16 cellular contexts compared by ENCODE assay signal in genomic region chr2:3186766-3187165, GRCh38.
DNase-seq lines count a peak whose midpoint lies in the region; ATAC-seq, FAIRE-seq and TF ChIP-seq lines count a peak whose summit lies in the region.
"Had no signal": no experiment of that assay in that cellular context is flagged by ENCODE, and none has a peak within 500 bp of the region (broad histone marks: within the 10 kb centered on the region; RNA-seq: fewer than 3 reads in every experiment).

No MANE protein-coding gene starts in this region.

- H3K9ac ChIP-seq in astrocyte (ENCODE audit: low read length) = no peak overlapping the region
- H3K9ac ChIP-seq: SK-N-SH had no signal

- no peaks in the 10 kb centered on the region for H3K4me1 Mint-ChIP-seq in astrocyte (ENCODE audit: low read depth, unreplicated experiment)
- no peaks in the 10 kb centered on the region for H3K4me1 Mint-ChIP-seq in activated CD8-positive, alpha-beta memory T cell treated with anti-CD3 and anti-CD28 coated beads, Interleukin-2, amount 10 ng/mL, durations not matched to agents 7 days and 5 days
- H3K4me1 Mint-ChIP-seq: CD14-positive monocyte had no signal

- H3K9me3 ChIP-seq in HEK293 (ENCODE audit: control insufficient read depth, insufficient read depth, low read depth, low read length) (no peaks in the 10 kb centered on the region), astrocyte (ENCODE audit: insufficient read depth, low read depth, low read length) (no peaks in the 10 kb centered on the region), spleen (no peaks in the 10 kb centered on the region), PC-9 (ENCODE audit: insufficient read depth, low read depth) (no peaks in the 10 kb centered on the region)
- H3K9me3 ChIP-seq: SK-N-SH had no signal

- no peak for ATAC-seq in activated CD4-positive, CD25-positive, alpha-beta regulatory T cell treated with anti-CD3 and anti-CD28 coated beads, Interleukin-2, amount 50 U/mL, for 24 hours
- ATAC-seq in activated CD8-positive, alpha-beta memory T cell treated with anti-CD3 and anti-CD28 coated beads, Interleukin-2, amount 10 ng/mL, durations not matched to agents 7 days and 5 days = no peak

- intact Hi-C loops in spleen (cut with DNase I; ENCODE audit: low total_unique reads) (no loop called here), PC-9 (cut with micrococcal nuclease; ENCODE audit: unreplicated experiment) (no loop called here)

- peak overlapping the region; percentile 12 for H3K27ac Mint-ChIP-seq in astrocyte (ENCODE audit: unreplicated experiment)
- H3K27ac Mint-ChIP-seq in activated CD8-positive, alpha-beta memory T cell treated with anti-CD3 and anti-CD28 coated beads, Interleukin-2, amount 10 ng/mL, durations not matched to agents 7 days and 5 days = no peak overlapping the region
- H3K27ac Mint-ChIP-seq: CD14-positive monocyte had no signal

- no peak overlapping the region for H2AFZ ChIP-seq in astrocyte (ENCODE audit: low read depth, low read length)
- no peak overlapping the region for H2AFZ ChIP-seq in PC-9

- CTCF ChIA-PET in HEK293 (lab: Yijun Ruan, JAX) = no interaction called here
- CTCF ChIA-PET in PC-9 (lab: Charles Lee) = no interaction called here
- CTCF ChIA-PET in activated CD8-positive, alpha-beta memory T cell treated with anti-CD3 and anti-CD28 coated beads, Interleukin-2, amount 10 ng/mL, durations not matched to agents 7 days and 5 days (lab: Charles Lee) = no interaction called here

- BruUV-seq in PC-9 (replicated peaks; lab: Mats Ljungman, UMichigan) = no TSS peak

- H3K27me3 ChIP-seq in astrocyte (ENCODE audit: insufficient read depth, low read length) (no peaks in the 10 kb centered on the region), spleen (replicated peaks in 1 of 7) (no peaks in the 10 kb centered on the region), PC-9 (ENCODE audit: insufficient read depth, low read depth) (no peaks in the 10 kb centered on the region)

- H3K27ac ChIP-seq in HEK293 (ENCODE audit: extremely low read depth, low read depth, low read length) = no peak overlapping the region
- no peak overlapping the region for H3K27ac ChIP-seq in astrocyte (ENCODE audit: low read depth, low read length)
- H3K27ac ChIP-seq in spleen = no peak overlapping the region
- no peak overlapping the region for H3K27ac ChIP-seq in PC-9

- POLR2A ChIA-PET in HEK293 (lab: Yijun Ruan, JAX) = no interaction called here
- POLR2A ChIA-PET in PC-9 (lab: Charles Lee; ENCODE audit: unreplicated experiment) = no interaction called here

- H3K4me2 ChIP-seq in astrocyte (ENCODE audit: low read length) (no peak overlapping the region), PC-9 (no peak overlapping the region)
- H3K4me2 ChIP-seq: SK-N-SH had no signal

- H3K9me3 Mint-ChIP-seq in astrocyte (ENCODE audit: unreplicated experiment) = peaks cover 2% of the 10 kb centered on the region
- no peaks in the 10 kb centered on the region for H3K9me3 Mint-ChIP-seq in activated CD8-positive, alpha-beta memory T cell treated with anti-CD3 and anti-CD28 coated beads, Interleukin-2, amount 10 ng/mL, durations not matched to agents 7 days and 5 days (ENCODE audit: low read depth)

- peaks cover 4% of the 10 kb centered on the region; the same call in 1 of the 2 replicates for H3F3A ChIP-seq in PC-9 (ENCODE audit: insufficient read depth, low read depth)

- H3K27me3 Mint-ChIP-seq in astrocyte (ENCODE audit: low read depth, unreplicated experiment) = no peaks in the 10 kb centered on the region
- no peaks in the 10 kb centered on the region for H3K27me3 Mint-ChIP-seq in activated CD8-positive, alpha-beta memory T cell treated with anti-CD3 and anti-CD28 coated beads, Interleukin-2, amount 10 ng/mL, durations not matched to agents 7 days and 5 days

- H3K4me3 ChIP-seq in HEK293 (ENCODE audit: low read depth, low read length) (no peak overlapping the region), astrocyte (ENCODE audit: insufficient read depth, low read depth, low read length) (no peak overlapping the region), spleen (no peak overlapping the region), PC-9 (no peak overlapping the region)

- DNase-seq in NCI-H1436 (lab: John Stamatoyannopoulos, UW) (peak; percentile 54), astrocyte (ENCODE audit: low read depth) (no peak), spleen (peak; percentile 73), PC-9 (no peak)
- no peak for DNase-seq in activated CD8-positive, alpha-beta memory T cell treated with anti-CD3 and anti-CD28 coated beads, Interleukin-2, amount 10 ng/mL, durations not matched to agents 7 days and 5 days
- DNase-seq: DMS79, H7, MM.1S, NCI-H1092 treated with DMSO at 0.1 percent for 48 hours, NCI-H187, NCI-H446, SHP77 treated with DMSO at 0.1 percent for 48 hours, SK-N-SH had no signal

- H3K9me2 ChIP-seq in PC-9 (ENCODE audit: insufficient read depth) = no peaks in the 10 kb centered on the region
- H3K9me2 ChIP-seq: SK-N-SH had no signal

- TF ChIP-seq CTCF in HEK293 (tag by site-specific recombination; IDR thresholded peaks at IDR 0.05) = no peak
- no peak for TF ChIP-seq CTCF in astrocyte (IDR thresholded peaks at IDR 0.05; ENCODE audit: insufficient read depth, low read depth, low read length)
- TF ChIP-seq CTCF in spleen (IDR thresholded peaks at IDR 0.05 in 8 of 11, conservative IDR thresholded peaks at IDR 0.05 in 3 of 11) = no peak
- no peak for TF ChIP-seq CTCF in PC-9 (conservative IDR thresholded peaks at IDR 0.05)

- no peak for TF ChIP-seq POLR2A in spleen (IDR thresholded peaks at IDR 0.05)

- H3K4me3 Mint-ChIP-seq in astrocyte (ENCODE audit: unreplicated experiment) = no peak overlapping the region
- no peak overlapping the region for H3K4me3 Mint-ChIP-seq in activated CD8-positive, alpha-beta memory T cell treated with anti-CD3 and anti-CD28 coated beads, Interleukin-2, amount 10 ng/mL, durations not matched to agents 7 days and 5 days
- H3K4me3 Mint-ChIP-seq: CD14-positive monocyte had no signal

- no peak for FAIRE-seq in astrocyte (lab: Jason Lieb, UNC)

- no peaks in the 10 kb centered on the region for H3K4me1 ChIP-seq in HEK293 (ENCODE audit: control insufficient read depth, insufficient read depth, low read length)
- H3K4me1 ChIP-seq in astrocyte (ENCODE audit: insufficient read depth, low read length) = no peaks in the 10 kb centered on the region
- H3K4me1 ChIP-seq in spleen = peaks cover 0 to 12% (median 0%) of the 10 kb centered on the region in 6 donors
- no peaks in the 10 kb centered on the region for H3K4me1 ChIP-seq in PC-9 (replicated peaks; ENCODE audit: insufficient read depth)

- H3K36me3 ChIP-seq in HEK293 (ENCODE audit: control insufficient read depth in 2 of 2, insufficient read depth in 1 of 2, low read length in 2 of 2) (peaks cover 0 to 14% of the 10 kb centered on the region in 2 experiments; a peak in 1 of 3 replicates), astrocyte (ENCODE audit: insufficient read depth, low read length) (no peaks in the 10 kb centered on the region), spleen (peaks cover 0 to 78% (median 18%) of the 10 kb centered on the region in 6 donors), PC-9 (ENCODE audit: low read depth) (0 out of 2 replicates have a peak, but pooled peaks cover under 1% of the 10 kb centered on the region)

- H4K20me1 ChIP-seq in astrocyte (ENCODE audit: insufficient read depth, low read length) = no peaks in the 10 kb centered on the region
- H4K20me1 ChIP-seq in PC-9 (ENCODE audit: insufficient read depth) = 0 out of 2 replicates have a peak, but pooled peaks cover 4% of the 10 kb centered on the region

- H3K79me2 ChIP-seq in astrocyte (ENCODE audit: insufficient read depth, low read length) (no peaks in the 10 kb centered on the region), PC-9 (ENCODE audit: low read depth) (no peaks in the 10 kb centered on the region)

- WGBS in spleen, 5 donors = 90 to 99% (median 97%) methylated on average over 8 of the region's 8 CpGs

- peaks cover 25% of the 10 kb centered on the region for H3K36me3 Mint-ChIP-seq in astrocyte (ENCODE audit: low read depth, unreplicated experiment)
- peaks cover 15% of the 10 kb centered on the region for H3K36me3 Mint-ChIP-seq in activated CD8-positive, alpha-beta memory T cell treated with anti-CD3 and anti-CD28 coated beads, Interleukin-2, amount 10 ng/mL, durations not matched to agents 7 days and 5 days

TF ChIP-seq in HEK293, 187 proteins besides CTCF, POLR2A, EP300 and RAD21:
- peak; percentile 40 for TF ChIP-seq GLIS1 (tag by site-specific recombination; IDR thresholded peaks at IDR 0.05)
- TF ChIP-seq ZNF175 (tag by site-specific recombination; IDR thresholded peaks at IDR 0.05) = no peak
- no peak for TF ChIP-seq ZNF239 (tag by site-specific recombination; IDR thresholded peaks at IDR 0.05)
- no peak for TF ChIP-seq ZIC2 (tag by site-specific recombination; IDR thresholded peaks at IDR 0.05)
- TF ChIP-seq PATZ1 (tag by site-specific recombination; IDR thresholded peaks at IDR 0.05) = no peak
- no peak for TF ChIP-seq KLF7 (tag by site-specific recombination; IDR thresholded peaks at IDR 0.05; ENCODE audit: borderline replicate concordance)

Comparison
In these comparisons a context has a peak if more than half of its experiments do, and no peak if none do; other contexts are left out.
1. DNase-seq: peak in NCI-H1436 (single experiment) and spleen (single experiment); none in astrocyte (single experiment), PC-9 (0 of 2) and activated CD8-positive, alpha-beta memory T cell treated with anti-CD3 and anti-CD28 coated beads, Interleukin-2, amount 10 ng/mL, durations not matched to agents 7 days and 5 days (single experiment).